ENCODE assay signal across 20 cellular contexts in genomic region chr9:122223435-122223834, GRCh38. TPM values are rescaled to one million over a fixed set of nuclear protein-coding genes. Genes with fewer than 3 reads are reported as not detected.
A peak's percentile ranks its signal among the peaks of the same experiment; 100 is the strongest.
DNase-seq lines count a peak whose midpoint lies in the region; ATAC-seq, FAIRE-seq and TF ChIP-seq lines count a peak whose summit lies in the region.
"Had no signal": no experiment of that assay in that cellular context is flagged by ENCODE, and none has a peak within 500 bp of the region (broad histone marks: within the 10 kb centered on the region; RNA-seq: fewer than 3 reads in every experiment).

No MANE protein-coding gene starts in this region.

- in situ Hi-C loops in HepG2 (cut with HindIII; ENCODE audit: extremely low pct_ligation_motif_present, low pct_unique_long_range_greater_than_20kb): no loop called here

- 83 to 88% methylated on average over 1 to 5 of the region's 5 CpGs for WGBS in endodermal cell (ENCODE audit: insufficient coverage in 1 of 2, insufficient read length in 1 of 2), 2 experiments
- WGBS in HepG2 (ENCODE audit: low lambda C conversion rate): 34% methylated on average over 5 of the region's 5 CpGs

- no peak overlapping the region for H3K9ac ChIP-seq in endodermal cell (ENCODE audit: extremely low read depth, low read length, poor library complexity, severe bottlenecking)
- no peak overlapping the region for H3K9ac ChIP-seq in neural progenitor cell
- no peak overlapping the region for H3K9ac ChIP-seq in HepG2 (ENCODE audit: insufficient read depth, low read depth, low read length)

- peaks cover 44% of the 10 kb centered on the region for H3K4me1 ChIP-seq in GM23338 (ENCODE audit: insufficient read depth)
- H3K4me1 ChIP-seq in endodermal cell (ENCODE audit: control insufficient read depth, insufficient read depth, low read length): peaks cover 10% of the 10 kb centered on the region
- peaks cover 45% of the 10 kb centered on the region for H3K4me1 ChIP-seq in neural progenitor cell
- H3K4me1 ChIP-seq in HepG2 (ENCODE audit: insufficient read depth, low read length): peaks cover 36% of the 10 kb centered on the region

- H3K27ac Mint-ChIP-seq in GM23338 (no peak overlapping the region), endodermal cell (no peak overlapping the region), neural progenitor cell (no peak overlapping the region)
- H3K27ac Mint-ChIP-seq: CD4-positive, CD25-positive, alpha-beta regulatory T cell; HFFc6 had no signal

- no peaks in the 10 kb centered on the region for H3K9me3 ChIP-seq in endodermal cell (ENCODE audit: control insufficient read depth, low read length)
- no peaks in the 10 kb centered on the region for H3K9me3 ChIP-seq in neural progenitor cell (ENCODE audit: low read depth)
- no peaks in the 10 kb centered on the region for H3K9me3 ChIP-seq in HepG2 (ENCODE audit: low read length)
- H3K9me3 ChIP-seq: A549 had no signal

- H4K20me1 ChIP-seq in GM23338 (replicated peaks; ENCODE audit: insufficient read depth) (peaks cover 10% of the 10 kb centered on the region; the same call in 1 of the 2 replicates), neural progenitor cell (ENCODE audit: low read depth) (peaks cover 87% of the 10 kb centered on the region), HepG2 (ENCODE audit: insufficient read depth, low read length) (no peaks in the 10 kb centered on the region)

- no peaks in the 10 kb centered on the region for H3K79me2 ChIP-seq in GM23338 (replicated peaks; ENCODE audit: insufficient read depth)
- no peaks in the 10 kb centered on the region for H3K79me2 ChIP-seq in neural progenitor cell (ENCODE audit: low read depth)
- H3K79me2 ChIP-seq in HepG2 (ENCODE audit: insufficient read depth, low read length): no peaks in the 10 kb centered on the region

- H3K4me2 ChIP-seq in GM23338: no peak overlapping the region
- no peak overlapping the region for H3K4me2 ChIP-seq in neural progenitor cell
- no peak overlapping the region for H3K4me2 ChIP-seq in HepG2 (ENCODE audit: low read depth, low read length)
- H3K4me2 ChIP-seq: A549 had no signal

- H3K4me3 Mint-ChIP-seq in GM23338 (no peak overlapping the region), endodermal cell (no peak overlapping the region), neural progenitor cell (peak overlapping the region; percentile 28)
- H3K4me3 Mint-ChIP-seq: HFFc6 had no signal

- no peak for TF ChIP-seq POLR2A in HepG2 (IDR thresholded peaks at IDR 0.05; ENCODE audit: insufficient read depth in 1 of 2, low read depth in 2 of 2, low read length in 2 of 2)

- TF ChIP-seq CTCF in GM23338 (conservative IDR thresholded peaks at IDR 0.05; ENCODE audit: low read depth in 2 of 2) (no peak), endodermal cell (conservative IDR thresholded peaks at IDR 0.05) (no peak), neural progenitor cell (IDR thresholded peaks at IDR 0.05) (no peak), HepG2 (CRISPR knock-in tag; IDR thresholded peaks at IDR 0.05) (no peak)

- CTCF ChIA-PET in HepG2 (lab: Yijun Ruan, JAX; ENCODE audit: low intra/inter-chr PET ratio, low total read pairs): no interaction called here

- H3K27me3 ChIP-seq in GM23338 (ENCODE audit: insufficient read depth) (peaks cover 100% of the 10 kb centered on the region), endodermal cell (ENCODE audit: control insufficient read depth, insufficient read depth, low read length, poor library complexity, severe bottlenecking) (peaks cover 100% of the 10 kb centered on the region), neural progenitor cell (peaks cover 100% of the 10 kb centered on the region), HepG2 (ENCODE audit: control insufficient read depth in 1 of 2, insufficient read depth in 2 of 2, low read length in 2 of 2) (peaks cover 9 to 92% of the 10 kb centered on the region in 2 experiments)

- ATAC-seq in GM23338 (no peak), HepG2 (no peak)
- ATAC-seq: A549 had no signal

- H3F3A ChIP-seq in GM23338 (replicated peaks; ENCODE audit: low read depth): 0 out of 2 replicates have a peak, but pooled peaks cover 7% of the 10 kb centered on the region
- H3F3A ChIP-seq in neural progenitor cell (ENCODE audit: low read depth): peaks cover 6% of the 10 kb centered on the region

- no peak for FAIRE-seq in HepG2 (lab: Jason Lieb, UNC)
- FAIRE-seq: A549, G401.6, GM12892, GM19239 had no signal

- H3K27ac ChIP-seq in GM23338 (ENCODE audit: low read depth): no peak overlapping the region
- H3K27ac ChIP-seq in endodermal cell (ENCODE audit: low read depth, low read length): no peak overlapping the region
- H3K27ac ChIP-seq in neural progenitor cell: no peak overlapping the region
- H3K27ac ChIP-seq in HepG2 (ENCODE audit: extremely low read length, insufficient read depth, low read length): no peak overlapping the region
- H3K27ac ChIP-seq: A549, HL-60 had no signal

- TF ChIP-seq EP300 in HepG2 (IDR thresholded peaks at IDR 0.05; ENCODE audit: low read depth in 2 of 2, low read length in 2 of 2) (no peak), HepG2 (CRISPR knock-in tag; IDR thresholded peaks at IDR 0.05; ENCODE audit: borderline replicate concordance) (no peak)

- intact Hi-C loops in posterior cingulate gyrus (cut with DNase I) (no loop called here), HepG2 (cut with micrococcal nuclease; ENCODE audit: unreplicated experiment) (no loop called here)

- H2AFZ ChIP-seq in GM23338 (no peak overlapping the region), neural progenitor cell (replicated peaks) (no peak overlapping the region), HepG2 (ENCODE audit: low read length) (no peak overlapping the region)

- H3K36me3 Mint-ChIP-seq in GM23338 (ENCODE audit: low read depth): no peaks in the 10 kb centered on the region; the same call in 2 of the 3 replicates
- peaks cover 2% of the 10 kb centered on the region for H3K36me3 Mint-ChIP-seq in endodermal cell (ENCODE audit: low read depth)
- no peaks in the 10 kb centered on the region for H3K36me3 Mint-ChIP-seq in neural progenitor cell

- peaks cover 99% of the 10 kb centered on the region for H3K27me3 Mint-ChIP-seq in GM23338 (ENCODE audit: insufficient read depth, low read depth, poor library complexity)
- H3K27me3 Mint-ChIP-seq in endodermal cell (ENCODE audit: insufficient read depth): peaks cover 97% of the 10 kb centered on the region
- H3K27me3 Mint-ChIP-seq in neural progenitor cell (ENCODE audit: insufficient read depth, low read depth): peaks cover 94% of the 10 kb centered on the region

- H3K4me1 Mint-ChIP-seq in GM23338: peaks cover 58% of the 10 kb centered on the region
- H3K4me1 Mint-ChIP-seq in endodermal cell: peaks cover 34% of the 10 kb centered on the region
- H3K4me1 Mint-ChIP-seq in neural progenitor cell: peaks cover 33% of the 10 kb centered on the region

- BruUV-seq in HepG2 (replicated peaks; lab: Mats Ljungman, UMichigan): no TSS peak

- TF ChIP-seq RAD21 in HepG2 (CRISPR knock-in tag; IDR thresholded peaks at IDR 0.05): no peak

- no peak for DNase-seq in GM23338 (ENCODE audit: low spot score)
- DNase-seq in endodermal cell: peak; percentile 32
- no peak for DNase-seq in neural progenitor cell (ENCODE audit: low spot score)
- DNase-seq in posterior cingulate gyrus: no peak
- no peak for DNase-seq in HepG2 (ENCODE audit: low spot score)
- no peak for DNase-seq in Ammon's horn (ENCODE audit: low spot score)
- DNase-seq: Calu3; CD4-positive, CD25-positive, alpha-beta regulatory T cell; DMS153; DMS79 treated with DMSO at 0.1 percent for 48 hours; EL; HCEC 1CT; HFFc6 had no signal

- H3K4me3 ChIP-seq in GM23338 (no peak overlapping the region), endodermal cell (ENCODE audit: low read length) (no peak overlapping the region), neural progenitor cell (no peak overlapping the region), HepG2 (replicated peaks in 1 of 3; ENCODE audit: insufficient read depth in 1 of 3, low read depth in 2 of 3, low read length in 3 of 3) (no peak overlapping the region)
- H3K4me3 ChIP-seq: A549 had no signal

- H3K9me3 Mint-ChIP-seq in GM23338: peaks cover 6% of the 10 kb centered on the region
- H3K9me3 Mint-ChIP-seq in endodermal cell: peaks cover 9% of the 10 kb centered on the region
- H3K9me3 Mint-ChIP-seq in neural progenitor cell: peaks cover 10% of the 10 kb centered on the region
- H3K9me3 Mint-ChIP-seq: HFFc6 had no signal

- H3K36me3 ChIP-seq in GM23338 (ENCODE audit: insufficient read depth) (no peaks in the 10 kb centered on the region), endodermal cell (ENCODE audit: control insufficient read depth, insufficient read depth, low read length) (no peaks in the 10 kb centered on the region), neural progenitor cell (no peaks in the 10 kb centered on the region), HepG2 (replicated peaks in 1 of 2; ENCODE audit: control insufficient read depth in 1 of 2, insufficient read depth in 2 of 2, low read length in 2 of 2) (no peaks in the 10 kb centered on the region)

- H3K9me2 ChIP-seq in GM23338 (ENCODE audit: insufficient read depth): no peaks in the 10 kb centered on the region

- POLR2A ChIA-PET in HepG2 (lab: Yijun Ruan, JAX): no interaction called here

RNA-seq across cellular contexts. Expression of gene LHX6, which starts 5.3 kb away (rescaled TPM):
- total RNA-seq in GM23338 (2014; rRNA removed; shearing (Covaris generic)): 1.0 and 1.3 TPM in 2 replicates
- 1.2 and 1.3 TPM in 2 replicates for polyA plus RNA-seq in GM23338 (2016; fragmentation: Nextera tagmentation; extraction: Ambion mirVana)
- total RNA-seq in endodermal cell: under 1 TPM in 1 of 2 donors, not detected in 1; 0.37 TPM
- polyA plus RNA-seq in endodermal cell (2013, experiment 1 of 2): 1.1 TPM
- 0.70 TPM for polyA plus RNA-seq in endodermal cell (2013, experiment 2 of 2)
- 0.93 TPM in 1 of 2 replicates, not detected in the other for total RNA-seq in neural progenitor cell (ENCODE audit: low replicate concordance)
- total RNA-seq in HepG2 (2016; rRNA removed; fragmentation: Illumina TruSeq; extraction: Trizol): 0.70 and 1.3 TPM in 2 replicates
- total RNA-seq in HepG2 (2016; cell fraction: cytosol; rRNA removed; fragmentation: Illumina TruSeq; extraction: Trizol; ENCODE audit: low read depth): 0.18 and 0.20 TPM in 2 replicates
- total RNA-seq in HepG2 (2016; cell fraction: insoluble cytoplasmic fraction; rRNA removed; fragmentation: Illumina TruSeq; extraction: Trizol): 0.58 and 0.89 TPM in 2 replicates
- total RNA-seq in HepG2 (2016; cell fraction: membrane; rRNA removed; fragmentation: Illumina TruSeq; extraction: Trizol): 0.69 and 0.80 TPM in 2 replicates
- 0.38 and 1.1 TPM in 2 replicates for total RNA-seq in HepG2 (2016; cell fraction: nucleus; rRNA removed; fragmentation: Illumina TruSeq; extraction: Trizol)
- 1.1 and 1.2 TPM in 2 replicates for polyA plus RNA-seq in HepG2 (2011; rRNA removed)
- polyA plus RNA-seq in HepG2 (2011; cell fraction: cytosol; rRNA removed): 0.94 and 1.1 TPM in 2 replicates
- polyA plus RNA-seq in HepG2 (2011; cell fraction: nucleus; rRNA removed): 1.7 TPM in 2 replicates
- 1.0 and 1.2 TPM in 2 replicates for polyA plus RNA-seq in HepG2 (2012)
- 0.11 and 0.24 TPM in 2 replicates for polyA plus RNA-seq in HepG2 (2016; cell fraction: cytosol; fragmentation: Illumina TruSeq; extraction: Trizol; ENCODE audit: low read depth)
- polyA plus RNA-seq in HepG2 (2016; cell fraction: insoluble cytoplasmic fraction; fragmentation: Illumina TruSeq; extraction: Trizol; ENCODE audit: low read depth): 1.2 and 1.3 TPM in 2 replicates
- polyA plus RNA-seq in HepG2 (2016; cell fraction: membrane; fragmentation: Illumina TruSeq; extraction: Trizol; ENCODE audit: low read depth): 0.37 and 0.55 TPM in 2 replicates
- polyA plus RNA-seq in HepG2 (2016; cell fraction: nucleus; fragmentation: Illumina TruSeq; extraction: Trizol; ENCODE audit: insufficient read depth, low read depth): 0.93 and 1.9 TPM in 2 replicates
- polyA minus RNA-seq in HepG2 (2011; rRNA and poly(A)+ RNA removed; ENCODE audit: low replicate concordance): 0.37 and 2.3 TPM in 2 replicates
- 0.44 and 0.79 TPM in 2 replicates for polyA minus RNA-seq in HepG2 (2011; cell fraction: cytosol; rRNA and poly(A)+ RNA removed)
- 0.90 and 1.9 TPM in 2 replicates for polyA minus RNA-seq in HepG2 (2011; cell fraction: nucleus; rRNA and poly(A)+ RNA removed)
- total RNA-seq: CD4-positive, CD25-positive, alpha-beta regulatory T cell; HFFc6 had no signal
- polyA plus RNA-seq: AG04450; BJ; CD4-positive, CD25-positive, alpha-beta regulatory T cell had no signal

RNA-seq across cellular contexts. Expression of gene RBM18, which starts 41.2 kb away (rescaled TPM):
- total RNA-seq in GM23338 (2014; rRNA removed; shearing (Covaris generic)): 9.3 and 9.9 TPM in 2 replicates
- polyA plus RNA-seq in GM23338 (2016; fragmentation: Nextera tagmentation; extraction: Ambion mirVana) (23.2 and 25.5 TPM in 2 replicates), HepG2 (2011; rRNA removed) (11.2 and 12.6 TPM in 2 replicates)
- total RNA-seq in endodermal cell (10 to 100 TPM; 15.7 to 17.3 TPM), neural progenitor cell (ENCODE audit: low replicate concordance) (8.4 and 12.9 TPM in 2 replicates), HepG2 (2016; rRNA removed; fragmentation: Illumina TruSeq; extraction: Trizol) (16.6 and 29.5 TPM in 2 replicates)
- 23.0 TPM for polyA plus RNA-seq in endodermal cell (2013, experiment 1 of 2)
- polyA plus RNA-seq in endodermal cell (2013, experiment 2 of 2): 19.6 TPM
- total RNA-seq in HepG2 (2016; cell fraction: cytosol; rRNA removed; fragmentation: Illumina TruSeq; extraction: Trizol; ENCODE audit: low read depth): 3.8 and 5.2 TPM in 2 replicates
- total RNA-seq in HepG2 (2016; cell fraction: insoluble cytoplasmic fraction; rRNA removed; fragmentation: Illumina TruSeq; extraction: Trizol): 18.9 and 29.3 TPM in 2 replicates
- total RNA-seq in HepG2 (2016; cell fraction: membrane; rRNA removed; fragmentation: Illumina TruSeq; extraction: Trizol): 16.2 and 16.3 TPM in 2 replicates
- 9.0 and 10.2 TPM in 2 replicates for total RNA-seq in HepG2 (2016; cell fraction: nucleus; rRNA removed; fragmentation: Illumina TruSeq; extraction: Trizol)
- 5.3 and 8.7 TPM in 2 replicates for polyA plus RNA-seq in HepG2 (2011; cell fraction: cytosol; rRNA removed)
- polyA plus RNA-seq in HepG2 (2011; cell fraction: nucleus; rRNA removed): 3.8 and 3.9 TPM in 2 replicates
- polyA plus RNA-seq in HepG2 (2012): 7.5 and 10.2 TPM in 2 replicates
- 12.0 and 13.9 TPM in 2 replicates for polyA plus RNA-seq in HepG2 (2016; cell fraction: cytosol; fragmentation: Illumina TruSeq; extraction: Trizol; ENCODE audit: low read depth)
- 30.2 and 33.4 TPM in 2 replicates for polyA plus RNA-seq in HepG2 (2016; cell fraction: insoluble cytoplasmic fraction; fragmentation: Illumina TruSeq; extraction: Trizol; ENCODE audit: low read depth)
- polyA plus RNA-seq in HepG2 (2016; cell fraction: membrane; fragmentation: Illumina TruSeq; extraction: Trizol; ENCODE audit: low read depth): 15.3 and 17.2 TPM in 2 replicates
- 13.6 and 14.4 TPM in 2 replicates for polyA plus RNA-seq in HepG2 (2016; cell fraction: nucleus; fragmentation: Illumina TruSeq; extraction: Trizol; ENCODE audit: insufficient read depth, low read depth)
- polyA minus RNA-seq in HepG2 (2011; rRNA and poly(A)+ RNA removed; ENCODE audit: low replicate concordance): 3.5 and 17.4 TPM in 2 replicates
- polyA minus RNA-seq in HepG2 (2011; cell fraction: cytosol; rRNA and poly(A)+ RNA removed): 8.4 and 10.2 TPM in 2 replicates
- polyA minus RNA-seq in HepG2 (2011; cell fraction: nucleus; rRNA and poly(A)+ RNA removed): 6.8 and 9.6 TPM in 2 replicates

RNA-seq across cellular contexts. Expression of gene MRRF, which starts 41.2 kb away (rescaled TPM):
- 31.5 and 32.7 TPM in 2 replicates for total RNA-seq in GM23338 (2014; rRNA removed; shearing (Covaris generic))
- polyA plus RNA-seq in GM23338 (2016; fragmentation: Nextera tagmentation; extraction: Ambion mirVana): 25.1 and 27.8 TPM in 2 replicates
- total RNA-seq in endodermal cell: 10 to 100 TPM; 25.8 to 27.6 TPM
- 31.8 TPM for polyA plus RNA-seq in endodermal cell (2013, experiment 1 of 2)
- polyA plus RNA-seq in endodermal cell (2013, experiment 2 of 2): 27.9 TPM
- 22.1 and 44.4 TPM in 2 replicates for total RNA-seq in neural progenitor cell (ENCODE audit: low replicate concordance)
- total RNA-seq in HepG2 (2016; rRNA removed; fragmentation: Illumina TruSeq; extraction: Trizol): 37.3 and 47.2 TPM in 2 replicates
- 25.8 and 26.7 TPM in 2 replicates for total RNA-seq in HepG2 (2016; cell fraction: cytosol; rRNA removed; fragmentation: Illumina TruSeq; extraction: Trizol; ENCODE audit: low read depth)
- 33.6 and 46.2 TPM in 2 replicates for total RNA-seq in HepG2 (2016; cell fraction: insoluble cytoplasmic fraction; rRNA removed; fragmentation: Illumina TruSeq; extraction: Trizol)
- 36.7 and 37.4 TPM in 2 replicates for total RNA-seq in HepG2 (2016; cell fraction: membrane; rRNA removed; fragmentation: Illumina TruSeq; extraction: Trizol)
- 28.1 and 30.3 TPM in 2 replicates for total RNA-seq in HepG2 (2016; cell fraction: nucleus; rRNA removed; fragmentation: Illumina TruSeq; extraction: Trizol)
- polyA plus RNA-seq in HepG2 (2011; rRNA removed): 37.6 and 44.3 TPM in 2 replicates
- polyA plus RNA-seq in HepG2 (2011; cell fraction: cytosol; rRNA removed): 17.7 and 22.3 TPM in 2 replicates
- polyA plus RNA-seq in HepG2 (2011; cell fraction: nucleus; rRNA removed): 60.6 and 64.1 TPM in 2 replicates
- polyA plus RNA-seq in HepG2 (2012): 26.9 and 27.3 TPM in 2 replicates
- 19.2 and 20.6 TPM in 2 replicates for polyA plus RNA-seq in HepG2 (2016; cell fraction: cytosol; fragmentation: Illumina TruSeq; extraction: Trizol; ENCODE audit: low read depth)
- polyA plus RNA-seq in HepG2 (2016; cell fraction: insoluble cytoplasmic fraction; fragmentation: Illumina TruSeq; extraction: Trizol; ENCODE audit: low read depth): 53.7 and 54.2 TPM in 2 replicates
- 36.1 and 38.2 TPM in 2 replicates for polyA plus RNA-seq in HepG2 (2016; cell fraction: membrane; fragmentation: Illumina TruSeq; extraction: Trizol; ENCODE audit: low read depth)
- polyA plus RNA-seq in HepG2 (2016; cell fraction: nucleus; fragmentation: Illumina TruSeq; extraction: Trizol; ENCODE audit: insufficient read depth, low read depth): 57.9 and 61.6 TPM in 2 replicates
- polyA minus RNA-seq in HepG2 (2011; rRNA and poly(A)+ RNA removed; ENCODE audit: low replicate concordance): 30.5 and 135 TPM in 2 replicates
- 12.8 and 14.6 TPM in 2 replicates for polyA minus RNA-seq in HepG2 (2011; cell fraction: cytosol; rRNA and poly(A)+ RNA removed)
- polyA minus RNA-seq in HepG2 (2011; cell fraction: nucleus; rRNA and poly(A)+ RNA removed): 47.4 and 62.7 TPM in 2 replicates
